1 cellular context compared by ENCODE assay signal in genomic region chr6:146890644-146891434, GRCh38.
TF ChIP-seq lines count a peak whose summit lies in the region.

No MANE protein-coding gene starts in this region.

TF ChIP-seq in GM23338, 12 proteins besides CTCF, POLR2A, EP300 and RAD21 (continued from another document):
- TF ChIP-seq REST (IDR thresholded peaks at IDR 0.05; ENCODE audit: unreplicated experiment) (no peak), ZNF331 (CRISPR knock-in tag; IDR thresholded peaks at IDR 0.05; ENCODE audit: low read depth) (no peak), CREB1 (CRISPR knock-in tag; IDR thresholded peaks at IDR 0.05; ENCODE audit: low read depth) (no peak), EZH2phosphoT487 (IDR thresholded peaks at IDR 0.05; ENCODE audit: unreplicated experiment) (no peak), EZH2 (IDR thresholded peaks at IDR 0.05; ENCODE audit: low read depth, unreplicated experiment) (no peak)
